In genomic region chr14:20878695-20879094, GRCh38 we compare ENCODE assay signal across 26 cellular contexts. TPM values are rescaled to one million over a fixed set of nuclear protein-coding genes. Genes with fewer than 3 reads are reported as not detected.
DNase-seq lines count a peak whose midpoint lies in the region; ATAC-seq, FAIRE-seq and TF ChIP-seq lines count a peak whose summit lies in the region.
"Had no signal": no experiment of that assay in that cellular context is flagged by ENCODE, and none has a peak within 500 bp of the region (broad histone marks: within the 10 kb centered on the region; RNA-seq: fewer than 3 reads in every experiment).

No MANE protein-coding gene starts in this region.

- CTCF ChIA-PET in activated CD4-positive, alpha-beta T cell treated with anti-CD3 and anti-CD28 coated beads, Interleukin-2, amount 10 ng/mL, durations not matched to agents 7 days and 5 days (lab: Charles Lee): no interaction called here
- CTCF ChIA-PET in activated CD4-positive, alpha-beta T cell treated with anti-CD3 and anti-CD28 coated beads for 36 hours (lab: Charles Lee): interaction anchor here (1.0 kb wide), 1 partner anchor 169 kb away, joined by 3 read pairs; no protein-coding TSS in a partner anchor
- CTCF ChIA-PET in K562 (lab: Yijun Ruan, JAX; ENCODE audit: low intra/inter-chr PET ratio): interaction anchor here (0.6 kb wide), 1 partner anchor 180 kb away, joined by 5 read pairs; no protein-coding TSS in a partner anchor

- H3K27me3 Mint-ChIP-seq in activated CD4-positive, alpha-beta T cell treated with anti-CD3 and anti-CD28 coated beads, Interleukin-2, amount 10 ng/mL, durations not matched to agents 7 days and 5 days: peaks cover 5% of the 10 kb centered on the region
- H3K27me3 Mint-ChIP-seq in activated CD4-positive, alpha-beta T cell treated with anti-CD3 and anti-CD28 coated beads for 36 hours: no peaks in the 10 kb centered on the region
- no peaks in the 10 kb centered on the region for H3K27me3 Mint-ChIP-seq in stimulated activated naive CD8-positive, alpha-beta T cell treated with anti-CD3 and anti-CD28 coated beads, Interleukin-15, amount 100 ng/mL, for 72 hours
- peaks cover 4 to 7% of the 10 kb centered on the region in 2 donors for H3K27me3 Mint-ChIP-seq in stimulated activated naive B cell treated with anti-CD40 and anti-IgM and Interleukin-4, amounts not matched to agents 10 μg/mL and 1 μg/mL and 100 μg/mL, for 72 hours
- H3K27me3 Mint-ChIP-seq: CD4-positive, alpha-beta T cell had no signal

- no peak for DNase-seq in activated CD4-positive, alpha-beta T cell treated with anti-CD3 and anti-CD28 coated beads, Interleukin-2, amount 10 ng/mL, durations not matched to agents 7 days and 5 days
- DNase-seq in activated CD4-positive, alpha-beta T cell treated with anti-CD3 and anti-CD28 coated beads for 36 hours: no peak
- no peak for DNase-seq in stimulated activated naive CD8-positive, alpha-beta T cell treated with anti-CD3 and anti-CD28 coated beads, Interleukin-15, amount 100 ng/mL, for 72 hours
- no peak for DNase-seq in stimulated activated naive CD8-positive, alpha-beta T cell treated with anti-CD3 and anti-CD28 coated beads, Interleukin-15, Interleukin-2, amounts not matched to agents 100 U/mL and 50 U/mL, for 24 hours
- DNase-seq in K562 (ENCODE audit: extremely low read depth in 1 of 4, low spot score in 3 of 4) (no peak), hepatic stellate cell (ENCODE audit: low spot score) (no peak), sciatic nerve (ENCODE audit: low spot score) (no peak)
- DNase-seq in stimulated activated naive B cell treated with anti-CD40 and anti-IgM and Interleukin-4, amounts not matched to agents 10 μg/mL and 1 μg/mL and 100 μg/mL, for 72 hours: no peak
- DNase-seq: ACHN; BE2C; C1 segment of cervical spinal cord; Caco-2; Calu3; CD4-positive, alpha-beta T cell; CD8-positive, alpha-beta T cell; DMS79 treated with DMSO at 0.1 percent for 48 hours; GF-D8 had no signal

- TF ChIP-seq POLR2A in K562 (conservative IDR thresholded peaks at IDR 0.05): no peak

- no peak overlapping the region for H3K9ac ChIP-seq in K562 (ENCODE audit: insufficient read depth in 1 of 2, low read depth in 2 of 2, low read length in 2 of 2)
- H3K9ac ChIP-seq: BLaER1 had no signal

- no peaks in the 10 kb centered on the region for H4K20me1 ChIP-seq in K562 (replicated peaks; ENCODE audit: control insufficient read depth, insufficient read depth, low read length)
- H4K20me1 ChIP-seq: BLaER1 had no signal

- POLR2A ChIA-PET in activated CD4-positive, alpha-beta T cell treated with anti-CD3 and anti-CD28 coated beads, Interleukin-2, amount 10 ng/mL, durations not matched to agents 7 days and 5 days (lab: Charles Lee): no interaction called here
- POLR2A ChIA-PET in activated CD4-positive, alpha-beta T cell treated with anti-CD3 and anti-CD28 coated beads for 36 hours (lab: Charles Lee): no interaction called here
- POLR2A ChIA-PET in K562 (lab: Yijun Ruan, JAX): interaction anchor here (0.6 kb wide), 1 partner anchor 10 kb away, joined by 3 read pairs; no protein-coding TSS in a partner anchor

- no peak for TF ChIP-seq CTCF in K562 (IDR thresholded peaks at IDR 0.05 in 2 of 3, conservative IDR thresholded peaks at IDR 0.05 in 1 of 3; ENCODE audit: insufficient read depth in 2 of 3, low read depth in 1 of 3, low read length in 3 of 3)

- TF ChIP-seq RAD21 in K562 (CRISPR knock-in tag; conservative IDR thresholded peaks at IDR 0.05 in 1 of 2, IDR thresholded peaks at IDR 0.05 in 1 of 2): no peak

- H3K27ac ChIP-seq in K562 (ENCODE audit: extremely low read depth, low read depth, low read length): no peak overlapping the region
- H3K27ac ChIP-seq: 22Rv1, BLaER1 had no signal

- no peaks in the 10 kb centered on the region for H3K27me3 ChIP-seq in K562 (ENCODE audit: control insufficient read depth in 2 of 2, insufficient read depth in 2 of 2, low read length in 2 of 2)
- H3K27me3 ChIP-seq: BLaER1 had no signal

- no peaks in the 10 kb centered on the region for H3K79me2 ChIP-seq in K562 (ENCODE audit: control insufficient read depth, insufficient read depth, low read length)

- in situ Hi-C loops in K562 (cut with MboI): no loop called here

- no peak overlapping the region for H3K4me3 ChIP-seq in K562
- H3K4me3 ChIP-seq: BLaER1 had no signal

- peak overlapping the region; percentile 54 for H3K27ac Mint-ChIP-seq in activated CD4-positive, alpha-beta T cell treated with anti-CD3 and anti-CD28 coated beads, Interleukin-2, amount 10 ng/mL, durations not matched to agents 7 days and 5 days
- H3K27ac Mint-ChIP-seq in activated CD4-positive, alpha-beta T cell treated with anti-CD3 and anti-CD28 coated beads for 36 hours: no peak overlapping the region
- no peak overlapping the region for H3K27ac Mint-ChIP-seq in stimulated activated naive CD8-positive, alpha-beta T cell treated with anti-CD3 and anti-CD28 coated beads, Interleukin-15, amount 100 ng/mL, for 72 hours
- H3K27ac Mint-ChIP-seq in stimulated activated naive B cell treated with anti-CD40 and anti-IgM and Interleukin-4, amounts not matched to agents 10 μg/mL and 1 μg/mL and 100 μg/mL, for 72 hours: peak overlapping the region; percentile 1
- H3K27ac Mint-ChIP-seq: CD4-positive, alpha-beta T cell; CD8-positive, alpha-beta T cell had no signal

- peaks cover 35% of the 10 kb centered on the region for H3K4me1 Mint-ChIP-seq in activated CD4-positive, alpha-beta T cell treated with anti-CD3 and anti-CD28 coated beads, Interleukin-2, amount 10 ng/mL, durations not matched to agents 7 days and 5 days
- H3K4me1 Mint-ChIP-seq in activated CD4-positive, alpha-beta T cell treated with anti-CD3 and anti-CD28 coated beads for 36 hours: peaks cover 23% of the 10 kb centered on the region
- peaks cover 22% of the 10 kb centered on the region for H3K4me1 Mint-ChIP-seq in stimulated activated naive CD8-positive, alpha-beta T cell treated with anti-CD3 and anti-CD28 coated beads, Interleukin-15, amount 100 ng/mL, for 72 hours
- H3K4me1 Mint-ChIP-seq in stimulated activated naive B cell treated with anti-CD40 and anti-IgM and Interleukin-4, amounts not matched to agents 10 μg/mL and 1 μg/mL and 100 μg/mL, for 72 hours: peaks cover 14 to 27% of the 10 kb centered on the region in 2 donors

- no peaks in the 10 kb centered on the region for H3K9me1 ChIP-seq in K562 (ENCODE audit: control insufficient read depth, insufficient read depth, low read length)

- no peaks in the 10 kb centered on the region for H3K36me3 ChIP-seq in K562 (ENCODE audit: control insufficient read depth, insufficient read depth, low read length)
- H3K36me3 ChIP-seq: BE2C, BLaER1 had no signal

- H3K36me3 Mint-ChIP-seq in activated CD4-positive, alpha-beta T cell treated with anti-CD3 and anti-CD28 coated beads, Interleukin-2, amount 10 ng/mL, durations not matched to agents 7 days and 5 days (ENCODE audit: low read depth): peaks cover 4% of the 10 kb centered on the region
- H3K36me3 Mint-ChIP-seq in activated CD4-positive, alpha-beta T cell treated with anti-CD3 and anti-CD28 coated beads for 36 hours (ENCODE audit: low read depth): no peaks in the 10 kb centered on the region
- H3K36me3 Mint-ChIP-seq in stimulated activated naive B cell treated with anti-CD40 and anti-IgM and Interleukin-4, amounts not matched to agents 10 μg/mL and 1 μg/mL and 100 μg/mL, for 72 hours: no peaks in the 10 kb centered on the region
- H3K36me3 Mint-ChIP-seq: CD8-positive, alpha-beta T cell had no signal

- FAIRE-seq in K562 (lab: Jason Lieb, UNC): no peak
- FAIRE-seq: D721Med, G401.6, GM12891, GM18507 had no signal

- no peak for TF ChIP-seq EP300 in K562 (IDR thresholded peaks at IDR 0.05; ENCODE audit: low read length)

- no peaks in the 10 kb centered on the region for H3K9me3 ChIP-seq in K562 (replicated peaks; ENCODE audit: control insufficient read depth, insufficient read depth, low read depth, low read length)
- H3K9me3 ChIP-seq: BE2C, Caco-2 had no signal

- no peak for ATAC-seq in activated CD4-positive, alpha-beta T cell treated with anti-CD3 and anti-CD28 coated beads for 36 hours
- ATAC-seq in stimulated activated naive CD8-positive, alpha-beta T cell treated with anti-CD3 and anti-CD28 coated beads, Interleukin-15, amount 100 ng/mL, for 72 hours: peak; percentile 27
- no peak for ATAC-seq in stimulated activated naive CD8-positive, alpha-beta T cell treated with anti-CD3 and anti-CD28 coated beads, Interleukin-15, Interleukin-2, amounts not matched to agents 100 U/mL and 50 U/mL, for 24 hours
- ATAC-seq in K562 (no peak), sciatic nerve (no peak)
- ATAC-seq in stimulated activated naive B cell treated with anti-CD40 and anti-IgM and Interleukin-4, amounts not matched to agents 10 μg/mL and 1 μg/mL and 100 μg/mL, for 72 hours (replicated peaks): no peak
- ATAC-seq: CD8-positive, alpha-beta T cell had no signal

- no peaks in the 10 kb centered on the region; a peak in 1 of 5 replicates for H3K4me1 ChIP-seq in K562 (replicated peaks in 1 of 2; ENCODE audit: control insufficient read depth in 2 of 2, insufficient read depth in 2 of 2, low read length in 2 of 2)
- H3K4me1 ChIP-seq: BE2C, Caco-2 had no signal

- H2AFZ ChIP-seq in K562 (ENCODE audit: low read depth, low read length): no peak overlapping the region

- no peak overlapping the region for H3K4me3 Mint-ChIP-seq in activated CD4-positive, alpha-beta T cell treated with anti-CD3 and anti-CD28 coated beads, Interleukin-2, amount 10 ng/mL, durations not matched to agents 7 days and 5 days
- H3K4me3 Mint-ChIP-seq in activated CD4-positive, alpha-beta T cell treated with anti-CD3 and anti-CD28 coated beads for 36 hours: no peak overlapping the region
- no peak overlapping the region for H3K4me3 Mint-ChIP-seq in stimulated activated naive CD8-positive, alpha-beta T cell treated with anti-CD3 and anti-CD28 coated beads, Interleukin-15, amount 100 ng/mL, for 72 hours
- H3K4me3 Mint-ChIP-seq in stimulated activated naive B cell treated with anti-CD40 and anti-IgM and Interleukin-4, amounts not matched to agents 10 μg/mL and 1 μg/mL and 100 μg/mL, for 72 hours: no peak overlapping the region
- H3K4me3 Mint-ChIP-seq: CD4-positive, alpha-beta T cell; CD8-positive, alpha-beta T cell had no signal

- intact Hi-C loops in activated CD4-positive, alpha-beta T cell treated with anti-CD3 and anti-CD28 coated beads for 36 hours (cut with DNase I, micrococcal nuclease): no loop called here
- intact Hi-C loops in K562 (cut with micrococcal nuclease) (no loop called here), sciatic nerve (cut with DNase I) (no loop called here)

- H3K9me3 Mint-ChIP-seq in activated CD4-positive, alpha-beta T cell treated with anti-CD3 and anti-CD28 coated beads, Interleukin-2, amount 10 ng/mL, durations not matched to agents 7 days and 5 days: peaks cover 6% of the 10 kb centered on the region
- no peaks in the 10 kb centered on the region for H3K9me3 Mint-ChIP-seq in activated CD4-positive, alpha-beta T cell treated with anti-CD3 and anti-CD28 coated beads for 36 hours (ENCODE audit: low read depth)
- H3K9me3 Mint-ChIP-seq in stimulated activated naive CD8-positive, alpha-beta T cell treated with anti-CD3 and anti-CD28 coated beads, Interleukin-15, amount 100 ng/mL, for 72 hours: no peaks in the 10 kb centered on the region
- H3K9me3 Mint-ChIP-seq in stimulated activated naive B cell treated with anti-CD40 and anti-IgM and Interleukin-4, amounts not matched to agents 10 μg/mL and 1 μg/mL and 100 μg/mL, for 72 hours: peaks cover 3 to 4% of the 10 kb centered on the region in 2 donors
- H3K9me3 Mint-ChIP-seq: CD8-positive, alpha-beta T cell had no signal

- no TSS peak for BruUV-seq in K562 (replicated peaks; lab: Mats Ljungman, UMichigan)

- 3% methylated on average over 3 of the region's 3 CpGs for WGBS in K562 (ENCODE audit: insufficient coverage, low coverage, missing lambda C conversion rate)

- no peak overlapping the region for H3K4me2 ChIP-seq in K562 (ENCODE audit: insufficient read depth, low read length)
- H3K4me2 ChIP-seq: BLaER1 had no signal

RNA-seq across cellular contexts. Expression of gene RNASE3, which starts 12.5 kb away (rescaled TPM):
- total RNA-seq in activated CD4-positive, alpha-beta T cell treated with anti-CD3 and anti-CD28 coated beads, Interleukin-2, amount 10 ng/mL, durations not matched to agents 7 days and 5 days: not detected
- not detected for total RNA-seq in activated CD4-positive, alpha-beta T cell treated with anti-CD3 and anti-CD28 coated beads for 36 hours
- not detected in 2 replicates for total RNA-seq in K562 (2011; cell fraction: chromatin; rRNA removed; ENCODE audit: low replicate concordance)
- not detected in 2 replicates for total RNA-seq in K562 (2011; cell fraction: nucleolus; rRNA removed)
- total RNA-seq in K562 (2011; cell fraction: nucleoplasm; rRNA removed): not detected in 2 replicates
- total RNA-seq in K562 (2014; rRNA removed) (not detected in 2 replicates), K562 (2014; rRNA removed; fragmentation: Illumina TruSeq; extraction: Trizol) (not detected in 2 replicates), K562 (2015; rRNA removed; fragmentation: Illumina TruSeq; extraction: Trizol) (not detected in 2 replicates), K562 (2021) (not detected in 2 replicates), sciatic nerve (0.71 TPM)
- polyA plus RNA-seq in K562 (2011; rRNA removed) (not detected in 2 replicates), K562 (2014; fragmentation: Illumina TruSeq; extraction: Trizol) (not detected in 2 replicates), K562 (2014; fragmentation: Nextera tagmentation; extraction: Ambion mirVana) (not detected), K562 (2014; rRNA removed) (not detected in 2 replicates)
- not detected in 2 replicates for polyA plus RNA-seq in K562 (2011; cell fraction: cytosol; rRNA removed)
- not detected in 2 replicates for polyA plus RNA-seq in K562 (2011; cell fraction: nucleus; rRNA removed)
- polyA plus RNA-seq in K562 (2012): not detected in 2 replicates
- not detected in 2 replicates for polyA minus RNA-seq in K562 (2011; rRNA and poly(A)+ RNA removed)
- polyA minus RNA-seq in K562 (2011; cell fraction: cytosol; rRNA and poly(A)+ RNA removed): not detected in 2 replicates
- polyA minus RNA-seq in K562 (2011; cell fraction: nucleus; rRNA and poly(A)+ RNA removed): not detected in 2 replicates
- total RNA-seq: A172; A673; Caco-2; Calu3; CD4-positive, alpha-beta T cell; CD8-positive, alpha-beta T cell had no signal
- polyA plus RNA-seq: AG04450 had no signal

Comparison
In these comparisons a context has a peak if more than half of its experiments do, and no peak if none do; other contexts are left out.
1. H3K27ac Mint-ChIP-seq: peak in activated CD4-positive, alpha-beta T cell treated with anti-CD3 and anti-CD28 coated beads, Interleukin-2, amount 10 ng/mL, durations not matched to agents 7 days and 5 days (single experiment) and stimulated activated naive B cell treated with anti-CD40 and anti-IgM and Interleukin-4, amounts not matched to agents 10 μg/mL and 1 μg/mL and 100 μg/mL, for 72 hours (single experiment); none in activated CD4-positive, alpha-beta T cell treated with anti-CD3 and anti-CD28 coated beads for 36 hours (single experiment) and stimulated activated naive CD8-positive, alpha-beta T cell treated with anti-CD3 and anti-CD28 coated beads, Interleukin-15, amount 100 ng/mL, for 72 hours (0 of 2).